In the genomic region with DNA sequence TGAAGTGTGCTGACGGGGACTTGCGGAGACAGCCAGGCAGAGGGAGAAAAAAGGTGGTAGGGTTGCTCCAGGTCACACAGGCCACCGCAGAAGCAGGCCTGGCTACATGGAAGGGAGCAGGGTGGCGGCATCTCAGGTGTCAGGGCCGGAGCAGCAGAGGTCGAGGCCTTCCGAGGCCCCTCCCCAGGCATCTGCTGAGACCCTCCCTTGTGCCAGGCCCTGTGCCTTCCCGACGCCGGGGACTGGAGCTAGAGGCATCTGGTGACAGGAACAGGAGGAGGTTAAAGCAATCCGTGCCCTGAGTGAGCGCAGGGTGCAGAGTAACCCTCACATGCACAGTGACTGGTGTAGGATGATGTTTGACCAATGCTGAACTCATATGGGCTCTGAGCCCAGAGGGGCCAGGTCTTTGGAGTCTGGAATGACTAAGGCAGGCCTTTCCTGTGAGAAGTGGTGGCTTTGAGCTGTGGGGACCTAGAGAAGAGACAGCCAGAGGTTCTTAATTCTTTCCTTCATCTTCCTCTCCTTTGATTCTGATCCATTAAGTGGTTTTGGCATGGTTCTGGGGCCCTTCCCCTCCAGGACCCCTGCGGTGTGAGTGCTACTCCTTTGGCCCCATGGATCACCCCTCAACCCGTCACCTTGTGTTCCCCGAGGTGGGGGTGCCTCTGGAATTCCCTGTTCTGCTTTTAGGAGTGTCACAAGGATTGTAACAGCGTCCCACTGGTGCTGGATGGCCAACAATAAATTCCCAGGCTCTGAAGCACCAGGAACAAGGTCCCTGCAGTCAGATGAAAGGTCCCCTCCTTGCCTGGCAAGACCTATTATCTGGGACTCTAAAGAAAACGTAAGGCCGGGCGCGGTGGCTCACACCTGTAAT, we compare ENCODE assay signal across 23 cellular contexts.
DNase-seq lines count a peak whose midpoint lies in the region; ATAC-seq, FAIRE-seq and TF ChIP-seq lines count a peak whose summit lies in the region.
"Had no signal": no experiment of that assay in that cellular context is flagged by ENCODE, and none has a peak within 500 bp of the region (broad histone marks: within the 10 kb centered on the region; RNA-seq: fewer than 3 reads in every experiment).

No MANE protein-coding gene starts in this region.

- no peaks in the 10 kb centered on the region for H3K9me3 ChIP-seq in Panc1 (ENCODE audit: control insufficient read depth, insufficient read depth, low read depth, low read length)
- H3K9me3 ChIP-seq: adrenal gland, psoas muscle, tibial artery had no signal

- BruUV-seq in Panc1 (replicated peaks; lab: Mats Ljungman, UMichigan) = no TSS peak

- POLR2A ChIA-PET in Panc1 (lab: Charles Lee) = no interaction called here

- intact Hi-C loops in Panc1 (cut with micrococcal nuclease; ENCODE audit: unreplicated experiment) = no loop called here

- DNase-seq in GM03348 (ENCODE audit: low spot score) = peak; percentile 26
- DNase-seq in Panc1 (ENCODE audit: low read depth, low spot score) = peak; percentile 39
- peak; percentile 46 for DNase-seq in fibroblast of the aortic adventitia (ENCODE audit: low read depth)
- peak; percentile 7 for DNase-seq in stimulated activated CD8-positive, alpha-beta memory T cell treated with anti-CD3 and anti-CD28 coated beads, Interleukin-4, amount 100 ng/mL, for 48 hours
- DNase-seq in SK-N-DZ (ENCODE audit: low spot score) = no peak
- no peak for DNase-seq in NAMALWA (ENCODE audit: low spot score)
- DNase-seq in SIG-M5 treated with dmso at 0.1 percent for 504 hours (lab: John Stamatoyannopoulos, UW; ENCODE audit: unreplicated experiment) = no peak
- DNase-seq in RCC 7860 (ENCODE audit: low spot score) = no peak
- DNase-seq: activated T-cell treated with anti-CD3 and anti-CD28 coated beads, Interleukin-2, amount 50 U/mL, for 1 hour; AML-193; dermis blood vessel endothelial cell; immature natural killer cell; psoas muscle; Right ventricle myocardium superior; stimulated activated CD4-positive, alpha-beta T cell treated with anti-CD3 and anti-CD28 coated beads, Interleukin-4, amount 100 ng/mL, for 24 hours; stimulated activated naive CD8-positive, alpha-beta T cell treated with anti-CD3 and anti-CD28 coated beads, Interleukin-15, Interleukin-2, amounts not matched to agents 100 U/mL and 50 U/mL, for 24 hours; T-cell; tibial artery had no signal

- TF ChIP-seq CTCF in Panc1 (IDR thresholded peaks at IDR 0.05) = no peak
- TF ChIP-seq CTCF in fibroblast of the aortic adventitia (IDR thresholded peaks at IDR 0.05; ENCODE audit: insufficient read depth, low read length) = no peak

- H3K4me3 ChIP-seq in Panc1 (ENCODE audit: low read depth in 2 of 2, low read length in 2 of 2) (no peak overlapping the region), fibroblast of the aortic adventitia (ENCODE audit: low read depth, low read length) (no peak overlapping the region)
- H3K4me3 ChIP-seq: adrenal gland, K562, psoas muscle, smooth muscle cell, tibial artery had no signal

- in situ Hi-C loops in Panc1 (cut with HindIII; ENCODE audit: low pct_unique_long_range_greater_than_20kb, low sequenced_read_pairs) = no loop called here

- no peak for ATAC-seq in Panc1
- ATAC-seq: K562; stimulated activated naive CD8-positive, alpha-beta T cell treated with anti-CD3 and anti-CD28 coated beads, Interleukin-15, Interleukin-2, amounts not matched to agents 100 U/mL and 50 U/mL, for 24 hours; T-cell had no signal

- no peaks in the 10 kb centered on the region for H3K36me3 ChIP-seq in Panc1 (ENCODE audit: control insufficient read depth, insufficient read depth, low read length)
- H3K36me3 ChIP-seq: adrenal gland, tibial artery had no signal

- CTCF ChIA-PET in Panc1 (lab: Charles Lee) = no interaction called here

- H3K27me3 ChIP-seq in Panc1 (ENCODE audit: control insufficient read depth, insufficient read depth, low read length) = no peaks in the 10 kb centered on the region
- H3K27me3 ChIP-seq: adrenal gland, tibial artery had no signal

- no peak overlapping the region for H3K27ac ChIP-seq in Panc1 (ENCODE audit: low read length)
- H3K27ac ChIP-seq: adrenal gland, psoas muscle, tibial artery had no signal

- no peak for FAIRE-seq in RCC 7860 (lab: Jason Lieb, UNC)
- FAIRE-seq: GM12892, K562, TTC549 had no signal

- no peaks in the 10 kb centered on the region for H3K4me1 ChIP-seq in Panc1 (ENCODE audit: control insufficient read depth, insufficient read depth, low read length)
- H3K4me1 ChIP-seq: psoas muscle had no signal

Comparison
In these comparisons a context has a peak if more than half of its experiments do, and no peak if none do; other contexts are left out.
1. DNase-seq: peak in GM03348 (single experiment), Panc1 (single experiment), fibroblast of the aortic adventitia (single experiment) and stimulated activated CD8-positive, alpha-beta memory T cell treated with anti-CD3 and anti-CD28 coated beads, Interleukin-4, amount 100 ng/mL, for 48 hours (single experiment); none in SK-N-DZ (single experiment), NAMALWA (single experiment), SIG-M5 treated with dmso at 0.1 percent for 504 hours (single experiment) and RCC 7860 (single experiment).